ENCODE assay signal across 2 cellular contexts in the genomic region with DNA sequence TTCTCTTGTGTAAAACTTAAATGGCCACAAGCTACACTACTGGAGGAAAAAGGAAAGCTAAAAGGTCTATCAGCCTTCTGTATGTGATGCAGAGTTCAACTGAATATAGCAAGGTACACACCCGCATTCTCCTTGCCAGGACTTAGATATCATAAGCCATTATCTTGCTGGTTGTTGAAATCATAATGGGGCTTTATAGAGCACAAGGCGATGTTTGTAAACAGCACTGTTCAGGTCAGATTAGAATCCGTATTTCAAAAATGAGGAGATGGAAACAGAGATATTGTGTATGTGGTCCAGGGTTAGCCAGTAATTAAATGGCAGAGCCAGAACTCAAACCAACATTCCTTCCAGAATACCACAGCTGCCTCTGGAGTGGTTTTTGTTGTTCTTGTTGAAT. TPM values are rescaled to one million over a fixed set of nuclear protein-coding genes. Genes with fewer than 3 reads are reported as not detected.
"Had no signal": no experiment of that assay in that cellular context is flagged by ENCODE, and none has a peak within 500 bp of the region (broad histone marks: within the 10 kb centered on the region; RNA-seq: fewer than 3 reads in every experiment).

No MANE protein-coding gene starts in this region.

RNA-seq across cellular contexts. Expression of gene TMEM45B, which starts 2.6 kb away (rescaled TPM):
- total RNA-seq: activated B cell treated with CpG ODN at 0.5 μM for 24 hours, SJSA1 had no signal
